ENCODE assay signal across 16 cellular contexts in genomic region chr12:52233462-52234141, GRCh38. TPM values are rescaled to one million over a fixed set of nuclear protein-coding genes. Genes with fewer than 3 reads are reported as not detected.
DNase-seq lines count a peak whose midpoint lies in the region; TF ChIP-seq lines count a peak whose summit lies in the region.
"Had no signal": no experiment of that assay in that cellular context is flagged by ENCODE, and none has a peak within 500 bp of the region (broad histone marks: within the 10 kb centered on the region; RNA-seq: fewer than 3 reads in every experiment).

No MANE protein-coding gene starts in this region.

- DNase-seq in ELR (ENCODE audit: low read depth) (peak; percentile 39), adipocyte (ENCODE audit: low read depth) (no peak), progenitor cell of endocrine pancreas (ENCODE audit: low spot score, unreplicated experiment) (no peak), SK-N-DZ (ENCODE audit: low spot score) (no peak), NCI-H1092 (lab: John Stamatoyannopoulos, UW) (no peak), NCI-H2029 treated with DMSO at 0.1 percent for 48 hours (lab: John Stamatoyannopoulos, UW) (no peak), NCI-H2227 treated with DMSO at 0.1 percent for 48 hours (lab: John Stamatoyannopoulos, UW) (no peak)
- DNase-seq: activated CD4-positive, alpha-beta T cell treated with anti-CD3 and anti-CD28 coated beads, Interleukin-2, amount 50 U/mL, for 4 hours; activated naive CD4-positive, alpha-beta T cell; CD8-positive, alpha-beta memory T cell; effector memory CD4-positive, alpha-beta T cell; MM.1S; NCI-H69; ovary; stimulated activated CD4-positive, alpha-beta T cell treated with anti-CD3 and anti-CD28 coated beads, Interleukin-4, amount 100 ng/mL, for 24 hours had no signal

- peak overlapping the region; percentile 60 for H3K4me3 Mint-ChIP-seq in progenitor cell of endocrine pancreas (ENCODE audit: low read depth)
- H3K4me3 Mint-ChIP-seq: CD8-positive, alpha-beta memory T cell had no signal

- TF ChIP-seq CTCF in progenitor cell of endocrine pancreas (IDR thresholded peaks at IDR 0.05; ENCODE audit: unreplicated experiment): no peak

- no peaks in the 10 kb centered on the region for H3K36me3 Mint-ChIP-seq in progenitor cell of endocrine pancreas (ENCODE audit: insufficient read depth)
- H3K36me3 Mint-ChIP-seq: CD8-positive, alpha-beta memory T cell had no signal

- H3K27me3 ChIP-seq in adipocyte (replicated peaks; ENCODE audit: control insufficient read depth, insufficient read depth, low read length): no peaks in the 10 kb centered on the region
- H3K27me3 ChIP-seq: ovary had no signal

- H3K27ac Mint-ChIP-seq in progenitor cell of endocrine pancreas: peak overlapping the region; percentile 17
- H3K27ac Mint-ChIP-seq: CD8-positive, alpha-beta memory T cell had no signal

- peak overlapping the region; percentile 55 for H3K4me3 ChIP-seq in adipocyte (ENCODE audit: low read length)
- peak overlapping the region; percentile 37 for H3K4me3 ChIP-seq in iPS-11a (ENCODE audit: low read depth, low read length)
- H3K4me3 ChIP-seq: ovary had no signal

- H3K9me3 Mint-ChIP-seq in progenitor cell of endocrine pancreas (ENCODE audit: low read depth): no peaks in the 10 kb centered on the region

- H3K27me3 Mint-ChIP-seq in progenitor cell of endocrine pancreas: peaks cover 53% of the 10 kb centered on the region

- H3K9ac ChIP-seq in adipocyte (ENCODE audit: low read length): peak overlapping the region; percentile 75

- peaks cover 64% of the 10 kb centered on the region for H3K4me1 ChIP-seq in adipocyte (ENCODE audit: control insufficient read depth, insufficient read depth, low read length)

- no peaks in the 10 kb centered on the region for H3K9me3 ChIP-seq in adipocyte (ENCODE audit: control insufficient read depth, low read length)
- H3K9me3 ChIP-seq: ovary had no signal

- peaks cover 25% of the 10 kb centered on the region for H3K4me1 Mint-ChIP-seq in progenitor cell of endocrine pancreas (ENCODE audit: low read depth)

- peaks cover 4% of the 10 kb centered on the region for H3K36me3 ChIP-seq in adipocyte (ENCODE audit: control insufficient read depth, insufficient read depth, low read length, severe bottlenecking)
- H3K36me3 ChIP-seq: ovary had no signal

RNA-seq across cellular contexts. Expression of gene KRT7, which starts 0.6 kb away (rescaled TPM):
- total RNA-seq in progenitor cell of endocrine pancreas: 11.6 and 18.2 TPM in 2 replicates
- not detected in 2 replicates for polyA plus RNA-seq in SK-N-DZ (2014; cell fraction: cytosol; rRNA removed)
- polyA plus RNA-seq in SK-N-DZ (2014; cell fraction: nucleus; rRNA removed): not detected in 2 replicates
- polyA plus RNA-seq: CD8-positive, alpha-beta memory T cell had no signal

RNA-seq across cellular contexts. Expression of gene KRT86, which starts 40.8 kb away (rescaled TPM):
- total RNA-seq in progenitor cell of endocrine pancreas: not detected in 2 replicates
- polyA plus RNA-seq in SK-N-DZ (2014; cell fraction: cytosol; rRNA removed): not detected in 2 replicates
- polyA plus RNA-seq in SK-N-DZ (2014; cell fraction: nucleus; rRNA removed): not detected in 2 replicates
- polyA plus RNA-seq: CD8-positive, alpha-beta memory T cell; ovary had no signal

RNA-seq across cellular contexts. Expression of gene KRT80, which starts 41.8 kb away (rescaled TPM):
- total RNA-seq in progenitor cell of endocrine pancreas: 0.07 and 0.20 TPM in 2 replicates
- polyA plus RNA-seq in SK-N-DZ (2014; cell fraction: cytosol; rRNA removed): not detected in 2 replicates
- not detected in 2 replicates for polyA plus RNA-seq in SK-N-DZ (2014; cell fraction: nucleus; rRNA removed)
- total RNA-seq: CD8-positive, alpha-beta memory T cell had no signal
- polyA plus RNA-seq: CD8-positive, alpha-beta memory T cell had no signal

RNA-seq across cellular contexts. Expression of gene KRT81, which starts 57.7 kb away (rescaled TPM):
- not detected in 2 replicates for total RNA-seq in progenitor cell of endocrine pancreas
- polyA plus RNA-seq in SK-N-DZ (2014; cell fraction: cytosol; rRNA removed): not detected in 2 replicates
- polyA plus RNA-seq in SK-N-DZ (2014; cell fraction: nucleus; rRNA removed): not detected in 2 replicates
- total RNA-seq: CD8-positive, alpha-beta memory T cell had no signal
- polyA plus RNA-seq: CD8-positive, alpha-beta memory T cell; ovary had no signal
